ENCODE assay signal across 7 cellular contexts in the genomic region with DNA sequence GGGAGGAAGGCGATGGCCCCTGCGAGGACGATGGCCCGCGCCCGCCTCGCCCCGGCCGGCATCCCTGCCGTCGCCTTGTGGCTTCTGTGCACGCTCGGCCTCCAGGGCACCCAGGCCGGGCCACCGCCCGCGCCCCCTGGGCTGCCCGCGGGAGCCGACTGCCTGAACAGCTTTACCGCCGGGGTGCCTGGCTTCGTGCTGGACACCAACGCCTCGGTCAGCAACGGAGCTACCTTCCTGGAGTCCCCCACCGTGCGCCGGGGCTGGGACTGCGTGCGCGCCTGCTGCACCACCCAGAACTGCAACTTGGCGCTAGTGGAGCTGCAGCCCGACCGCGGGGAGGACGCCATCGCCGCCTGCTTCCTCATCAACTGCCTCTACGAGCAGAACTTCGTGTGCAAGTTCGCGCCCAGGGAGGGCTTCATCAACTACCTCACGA. TPM values are rescaled to one million over a fixed set of nuclear protein-coding genes. Genes with fewer than 3 reads are reported as not detected.
A peak's percentile ranks its signal among the peaks of the same experiment; 100 is the strongest.
DNase-seq lines count a peak whose midpoint lies in the region; ATAC-seq and TF ChIP-seq lines count a peak whose summit lies in the region.

No MANE protein-coding gene starts in this region.

- no peaks in the 10 kb centered on the region for H3K9me3 Mint-ChIP-seq in T-helper 1 cell treated with Interleukin-12 subunit alpha and Interleukin-12 subunit beta and Interleukin-4 antibody, amounts not matched to agents 30 μg/mL and 1 μg/mL, for 36 hours
- H3K9me3 Mint-ChIP-seq in central memory CD8-positive, alpha-beta T cell, result no peaks in the 10 kb centered on the region

- DNase-seq in central memory CD8-positive, alpha-beta T cell (ENCODE audit: low spot score in 2 of 2), result peak in 1 of 2 donors; percentile 13
- DNase-seq in lung (ENCODE audit: low spot score) (peak; percentile 41), uterus (no peak), A172 (ENCODE audit: low spot score) (no peak)

- POLR2A ChIA-PET in HEK293 (lab: Yijun Ruan, JAX), result interaction anchor here (1.0 to 1.4 kb wide), 4 partner anchors 13 to 50 kb away, joined by 3 to 7 read pairs (median 6); a partner anchor contains a TSS

- peak overlapping the region; percentile 81 for H3K4me3 Mint-ChIP-seq in T-helper 1 cell treated with Interleukin-12 subunit alpha and Interleukin-12 subunit beta and Interleukin-4 antibody, amounts not matched to agents 30 μg/mL and 1 μg/mL, for 36 hours
- H3K4me3 Mint-ChIP-seq in central memory CD8-positive, alpha-beta T cell, result peak overlapping the region; percentile 88

- H3K4me1 ChIP-seq in HEK293 (ENCODE audit: control insufficient read depth, insufficient read depth, low read length) (peaks cover 3% of the 10 kb centered on the region; the same call in 1 of the 2 replicates), lung (ENCODE audit: control insufficient read depth in 2 of 2, insufficient read depth in 2 of 2, low read length in 2 of 2) (peaks cover 0 to 5% of the 10 kb centered on the region in 2 donors), subcutaneous abdominal adipose tissue (ENCODE audit: control insufficient read depth in 5 of 5, insufficient read depth in 5 of 5, low read length in 5 of 5) (peaks cover 1 to 35% (median 20%) of the 10 kb centered on the region in 5 donors), uterus (peaks cover 0 to 11% of the 10 kb centered on the region in 2 donors)

- H3K36me3 Mint-ChIP-seq in T-helper 1 cell treated with Interleukin-12 subunit alpha and Interleukin-12 subunit beta and Interleukin-4 antibody, amounts not matched to agents 30 μg/mL and 1 μg/mL, for 36 hours (ENCODE audit: low read depth), result peaks cover 2% of the 10 kb centered on the region
- H3K36me3 Mint-ChIP-seq in central memory CD8-positive, alpha-beta T cell (ENCODE audit: insufficient read depth), result peaks cover 2% of the 10 kb centered on the region

- H3K4me1 Mint-ChIP-seq in T-helper 1 cell treated with Interleukin-12 subunit alpha and Interleukin-12 subunit beta and Interleukin-4 antibody, amounts not matched to agents 30 μg/mL and 1 μg/mL, for 36 hours (ENCODE audit: low read depth), result peaks cover 31% of the 10 kb centered on the region
- peaks cover 12% of the 10 kb centered on the region for H3K4me1 Mint-ChIP-seq in central memory CD8-positive, alpha-beta T cell

- H3K36me3 ChIP-seq in HEK293 (ENCODE audit: control insufficient read depth in 2 of 2, insufficient read depth in 1 of 2, low read length in 2 of 2) (no peaks in the 10 kb centered on the region; a peak in 1 of 3 replicates), lung (ENCODE audit: control insufficient read depth in 2 of 2, insufficient read depth in 2 of 2, low read length in 2 of 2) (no peaks in the 10 kb centered on the region), subcutaneous abdominal adipose tissue (ENCODE audit: control insufficient read depth in 5 of 5, insufficient read depth in 5 of 5, low read length in 5 of 5) (no peaks in the 10 kb centered on the region), uterus (no peaks in the 10 kb centered on the region)

- H3K9ac ChIP-seq in subcutaneous abdominal adipose tissue (ENCODE audit: low read length in 5 of 5), result no peak overlapping the region

- TF ChIP-seq CTCF in HEK293 (tag by site-specific recombination; IDR thresholded peaks at IDR 0.05) (no peak), lung (IDR thresholded peaks at IDR 0.05; ENCODE audit: control extremely low read depth, extremely low read depth) (no peak), uterus (IDR thresholded peaks at IDR 0.05) (no peak)

- intact Hi-C loops in uterus (cut with DNase I; ENCODE audit: low total_unique reads), result no loop called here

- peak; percentile 69 for ATAC-seq in central memory CD8-positive, alpha-beta T cell (replicated peaks; ENCODE audit: extremely low read depth, poor library complexity, severe bottlenecking)
- ATAC-seq in lung (ENCODE audit: insufficient read depth, low FRiP score), result no peak

- CTCF ChIA-PET in HEK293 (lab: Yijun Ruan, JAX), result interaction anchor here (0.6 to 2.7 kb wide), 11 partner anchors 10 to 97 kb away, joined by 3 to 24 read pairs (median 3); a partner anchor contains a TSS

- no peaks in the 10 kb centered on the region for H3K27me3 ChIP-seq in lung (ENCODE audit: control insufficient read depth, insufficient read depth)
- H3K27me3 ChIP-seq in subcutaneous abdominal adipose tissue (ENCODE audit: control insufficient read depth in 5 of 5, insufficient read depth in 4 of 5, low read length in 5 of 5), result peaks cover 0 to 20% (median 15%) of the 10 kb centered on the region in 5 donors
- H3K27me3 ChIP-seq in uterus, result no peaks in the 10 kb centered on the region

- H3K27ac Mint-ChIP-seq in T-helper 1 cell treated with Interleukin-12 subunit alpha and Interleukin-12 subunit beta and Interleukin-4 antibody, amounts not matched to agents 30 μg/mL and 1 μg/mL, for 36 hours, result no peak overlapping the region
- H3K27ac Mint-ChIP-seq in central memory CD8-positive, alpha-beta T cell (ENCODE audit: low read depth), result peak overlapping the region; percentile 29

- no peak for TF ChIP-seq POLR2A in uterus (IDR thresholded peaks at IDR 0.05)

- H3K27ac ChIP-seq in HEK293 (ENCODE audit: extremely low read depth, low read depth, low read length) (no peak overlapping the region; the same call in 1 of the 2 replicates), lung (ENCODE audit: low read depth in 1 of 2, low read length in 1 of 2) (peak overlapping the region in 1 of 2 donors; percentile 89), subcutaneous abdominal adipose tissue (ENCODE audit: low read depth, low read length) (no peak overlapping the region), uterus (no peak overlapping the region)

- H3K9me3 ChIP-seq in HEK293 (ENCODE audit: control insufficient read depth, insufficient read depth, low read depth, low read length) (no peaks in the 10 kb centered on the region), lung (ENCODE audit: control insufficient read depth in 2 of 2, insufficient read depth in 1 of 2, low read length in 1 of 2) (no peaks in the 10 kb centered on the region), subcutaneous abdominal adipose tissue (ENCODE audit: control insufficient read depth in 5 of 5, low read length in 5 of 5) (no peaks in the 10 kb centered on the region), uterus (no peaks in the 10 kb centered on the region)

- peaks cover 31% of the 10 kb centered on the region for H3K27me3 Mint-ChIP-seq in T-helper 1 cell treated with Interleukin-12 subunit alpha and Interleukin-12 subunit beta and Interleukin-4 antibody, amounts not matched to agents 30 μg/mL and 1 μg/mL, for 36 hours (ENCODE audit: low read depth)
- no peaks in the 10 kb centered on the region for H3K27me3 Mint-ChIP-seq in central memory CD8-positive, alpha-beta T cell

- peak overlapping the region; percentile 44 for H3K4me3 ChIP-seq in HEK293 (ENCODE audit: low read depth, low read length)
- peak overlapping the region; percentile 43 for H3K4me3 ChIP-seq in lung
- peak overlapping the region; percentile 49 to 71 (median 60) for H3K4me3 ChIP-seq in subcutaneous abdominal adipose tissue (ENCODE audit: low read depth in 1 of 5, low read length in 5 of 5)
- H3K4me3 ChIP-seq in uterus, result peak overlapping the region in 1 of 2 donors; percentile 31

- WGBS in lung, 2 donors, result 0 to 1% methylated on average over 41 to 44 of the region's 44 CpGs

TF ChIP-seq in HEK293, 187 proteins besides CTCF, POLR2A, EP300 and RAD21:
- TF ChIP-seq SCRT2 (tag by site-specific recombination; IDR thresholded peaks at IDR 0.05) (no peak), ZNF132 (tag by site-specific recombination; IDR thresholded peaks at IDR 0.05; ENCODE audit: borderline replicate concordance) (no peak), ZNF670 (tag by site-specific recombination; IDR thresholded peaks at IDR 0.05; ENCODE audit: low read depth) (no peak), ZNF366 (tag by site-specific recombination; conservative IDR thresholded peaks at IDR 0.05) (no peak), ZNF624 (tag by site-specific recombination; IDR thresholded peaks at IDR 0.05) (no peak), KLF7 (tag by site-specific recombination; IDR thresholded peaks at IDR 0.05; ENCODE audit: borderline replicate concordance) (no peak), ZNF221 (tag by site-specific recombination; IDR thresholded peaks at IDR 0.05; ENCODE audit: borderline replicate concordance) (no peak), ZNF140 (tag by site-specific recombination; IDR thresholded peaks at IDR 0.05) (no peak), ZNF416 (tag by site-specific recombination; IDR thresholded peaks at IDR 0.05) (no peak), ZNF155 (tag by site-specific recombination; IDR thresholded peaks at IDR 0.05) (no peak), ZNF114 (tag by site-specific recombination; IDR thresholded peaks at IDR 0.05) (no peak)
- TF ChIP-seq, protein P1, sequence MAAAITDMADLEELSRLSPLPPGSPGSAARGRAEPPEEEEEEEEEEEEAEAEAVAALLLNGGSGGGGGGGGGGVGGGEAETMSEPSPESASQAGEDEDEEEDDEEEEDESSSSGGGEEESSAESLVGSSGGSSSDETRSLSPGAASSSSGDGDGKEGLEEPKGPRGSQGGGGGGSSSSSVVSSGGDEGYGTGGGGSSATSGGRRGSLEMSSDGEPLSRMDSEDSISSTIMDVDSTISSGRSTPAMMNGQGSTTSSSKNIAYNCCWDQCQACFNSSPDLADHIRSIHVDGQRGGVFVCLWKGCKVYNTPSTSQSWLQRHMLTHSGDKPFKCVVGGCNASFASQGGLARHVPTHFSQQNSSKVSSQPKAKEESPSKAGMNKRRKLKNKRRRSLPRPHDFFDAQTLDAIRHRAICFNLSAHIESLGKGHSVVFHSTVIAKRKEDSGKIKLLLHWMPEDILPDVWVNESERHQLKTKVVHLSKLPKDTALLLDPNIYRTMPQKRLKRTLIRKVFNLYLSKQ (tag by site-specific recombination; IDR thresholded peaks at IDR 0.05; ENCODE audit: borderline replicate concordance), result no peak

RNA-seq across cellular contexts. Expression of a gene that starts 0.7 kb away (rescaled TPM):
- total RNA-seq in lung (100 to 1,000 TPM; 118 to 136 TPM), uterus (10 to 100 TPM in 1 of 4 donors, 1 to 10 TPM in 2, not detected in 1; 2.0 to 38.1 (median 2.3) TPM)
- 10 to 100 TPM; 47.1 to 82.1 TPM for polyA plus RNA-seq in lung
- 0.22 and 1.3 TPM in 2 replicates for total RNA-seq in A172 (2014; rRNA removed; shearing (Covaris generic))

RNA-seq across cellular contexts. Expression of a gene that starts 16.1 kb away (rescaled TPM):
- total RNA-seq in lung, result not detected
- polyA plus RNA-seq in lung, result under 1 TPM in 1 of 2 donors, not detected in 1; 0.22 TPM
- not detected for total RNA-seq in uterus
- total RNA-seq in A172 (2014; rRNA removed; shearing (Covaris generic)), result not detected in 2 replicates

RNA-seq across cellular contexts. Expression of a gene that starts 29.5 kb away (rescaled TPM):
- total RNA-seq in lung (1 to 10 TPM; 2.1 to 8.5 TPM), uterus (under 1 TPM in 1 of 4 donors, not detected in 3; 0.76 TPM)
- polyA plus RNA-seq in lung, result 1 to 10 TPM; 3.2 to 5.3 TPM
- total RNA-seq in A172 (2014; rRNA removed; shearing (Covaris generic)), result 0.22 and 1.4 TPM in 2 replicates

RNA-seq across cellular contexts. Expression of a gene that starts 37.3 kb away (rescaled TPM):
- 10 to 100 TPM; 36.5 to 39.8 TPM for total RNA-seq in lung
- 10 to 100 TPM; 48.3 to 76.5 TPM for polyA plus RNA-seq in lung
- total RNA-seq in uterus, result 10 to 100 TPM in 3 of 4 donors, 1 to 10 TPM in 1; 6.1 to 79.4 (median 32.5) TPM
- total RNA-seq in A172 (2014; rRNA removed; shearing (Covaris generic)), result 36.8 and 63.8 TPM in 2 replicates

RNA-seq across cellular contexts. Expression of a gene that starts 37.7 kb away (rescaled TPM):
- total RNA-seq in lung, result 10 to 100 TPM; 23.0 to 25.0 TPM
- polyA plus RNA-seq in lung, result 10 to 100 TPM; 17.3 to 19.4 TPM
- 10 to 100 TPM in 3 of 4 donors, 1 to 10 TPM in 1; 5.6 to 37.5 (median 15.2) TPM for total RNA-seq in uterus
- total RNA-seq in A172 (2014; rRNA removed; shearing (Covaris generic)), result 24.6 and 36.2 TPM in 2 replicates
